In genomic region chr7:46168231-46168630, GRCh38 we compare ENCODE assay signal across 22 cellular contexts.
"Had no signal": no experiment of that assay in that cellular context is flagged by ENCODE, and none has a peak within 500 bp of the region (broad histone marks: within the 10 kb centered on the region; RNA-seq: fewer than 3 reads in every experiment).

No MANE protein-coding gene starts in this region.

- DNase-seq: Karpas-422, KG1, MG63, NCI-H1092, NCI-H1105 treated with DMSO at 0.1 percent for 48 hours, NCI-H1417 treated with DMSO at 0.1 percent for 48 hours, NCI-H146, NCI-H1694 treated with DMSO at 0.1 percent for 48 hours, NCI-H2029, NCI-H2081 treated with DMSO at 0.1 percent for 48 hours, NCI-H2171, NCI-H446, NCI-H510A, NCI-H524 treated with DMSO at 0.1 percent for 48 hours, NCI-H69, NCI-H774, Right ventricle myocardium superior, RPMI8226, SIG-M5 had no signal

- H3K9me3 ChIP-seq: MG63, SJSA1 had no signal

- H3K36me3 ChIP-seq: MG63, SJSA1 had no signal

- H3K27me3 ChIP-seq: MG63, SJSA1 had no signal

- H3K27ac ChIP-seq: HL-60, SJSA1, SK-N-MC had no signal

- H3K4me3 ChIP-seq: MG63, SJSA1, SK-N-MC had no signal
